ENCODE assay signal across 24 cellular contexts in the genomic region with DNA sequence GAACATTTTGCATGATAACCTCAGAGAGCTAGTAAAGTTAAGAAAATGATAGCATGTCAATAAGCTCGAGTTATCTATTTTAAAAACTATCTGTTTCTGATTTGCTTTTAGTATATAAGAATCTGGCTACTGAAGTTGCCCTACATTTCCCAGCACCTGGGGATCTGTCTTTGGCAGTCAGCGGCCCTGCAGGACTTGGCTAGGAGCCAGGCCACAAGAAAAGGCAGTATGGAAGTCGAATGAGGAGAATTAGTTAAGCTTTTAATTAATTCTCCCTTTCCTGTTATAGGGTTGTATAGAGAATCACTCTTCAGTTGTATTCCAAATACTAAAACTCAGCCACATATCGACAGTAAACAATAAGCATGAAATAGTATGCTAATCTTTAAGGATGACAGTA. TPM values are rescaled to one million over a fixed set of nuclear protein-coding genes. Genes with fewer than 3 reads are reported as not detected.
"Had no signal": no experiment of that assay in that cellular context is flagged by ENCODE, and none has a peak within 500 bp of the region (broad histone marks: within the 10 kb centered on the region; RNA-seq: fewer than 3 reads in every experiment).

No MANE protein-coding gene starts in this region.

- DNase-seq: activated CD4-positive, alpha-beta memory T cell treated with anti-CD3 and anti-CD28 coated beads for 36 hours; activated CD4-positive, alpha-beta T cell treated with anti-CD3 and anti-CD28 coated beads for 48 hours; activated CD8-positive, alpha-beta memory T cell treated with anti-CD3 and anti-CD28 coated beads, Interleukin-2, amount 50 U/mL, for 4 hours; activated effector memory CD4-positive, alpha-beta T cell treated with anti-CD3 and anti-CD28 coated beads, Interleukin-2, amount 50 U/mL, for 16 hours; activated naive CD4-positive, alpha-beta T cell treated with anti-CD3 and anti-CD28 coated beads for 36 hours; activated naive CD8-positive, alpha-beta T cell treated with anti-CD3 and anti-CD28 coated beads, Interleukin-2, amount 10 ng/mL, durations not matched to agents 7 days and 5 days; activated T-cell treated with anti-CD3 and anti-CD28 coated beads, Interleukin-2, amount 50 U/mL, for 1 hour; cerebellar nuclear complex; colonic mucosa; effector CD8-positive, alpha-beta T cell; esophagus squamous epithelium; foreskin melanocyte; left lung; posterior cingulate gyrus; right cardiac atrium; stimulated activated CD4-positive, alpha-beta T cell treated with anti-CD3 and anti-CD28 coated beads, Interleukin-15, amount 100 ng/mL, for 24 hours; stimulated activated CD4-positive, alpha-beta T cell treated with anti-CD3 and anti-CD28 coated beads, Interleukin-2, amount 100 ng/mL, for 24 hours; stimulated activated naive B cell treated with anti-CD40 and anti-IgM and Interleukin-4, amounts not matched to agents 10 μg/mL and 1 μg/mL and 100 μg/mL, for 72 hours; stomach; thyroid gland; upper lobe of left lung had no signal

- H3K4me1 ChIP-seq: ascending aorta, colonic mucosa, esophagus squamous epithelium, left lung, stomach, thyroid gland, upper lobe of left lung, vagina had no signal

- H3K4me3 ChIP-seq: ascending aorta, cardiac muscle cell, colonic mucosa, esophagus squamous epithelium, left lung, stomach, thyroid gland, upper lobe of left lung, vagina had no signal

- H3K36me3 ChIP-seq: ascending aorta, cardiac muscle cell, colonic mucosa, esophagus squamous epithelium, left lung, stomach, thyroid gland, upper lobe of left lung, vagina had no signal

- H3K9me3 ChIP-seq: ascending aorta, colonic mucosa, esophagus squamous epithelium, left lung, thyroid gland, upper lobe of left lung, vagina had no signal

- H3K27me3 ChIP-seq: ascending aorta, upper lobe of left lung, vagina had no signal

RNA-seq across cellular contexts. Expression of a gene that starts 22.7 kb away (rescaled TPM):
- polyA plus RNA-seq: cardiac muscle cell, right cardiac atrium, stomach had no signal
